31 cellular contexts compared by ENCODE assay signal in the genomic region with DNA sequence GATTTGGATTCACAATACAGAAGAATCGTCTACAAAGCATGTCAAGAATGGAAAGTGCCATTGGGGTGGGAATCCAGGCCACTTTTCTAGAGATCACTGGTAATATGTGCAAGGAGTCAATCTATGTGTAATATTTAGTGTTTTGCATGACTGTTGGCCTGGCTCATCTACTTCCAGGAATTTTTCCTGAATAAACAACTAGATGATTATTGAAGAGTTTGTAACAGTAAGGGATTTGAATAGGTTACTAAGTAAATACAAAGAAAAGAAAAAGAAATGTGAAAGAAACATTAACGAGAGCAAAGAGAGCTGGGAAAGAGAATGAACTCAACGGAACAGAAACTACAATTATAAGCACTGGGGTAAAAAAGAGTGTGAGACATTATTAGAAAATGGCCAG.
"Had no signal": no experiment of that assay in that cellular context is flagged by ENCODE, and none has a peak within 500 bp of the region (broad histone marks: within the 10 kb centered on the region; RNA-seq: fewer than 3 reads in every experiment).

No MANE protein-coding gene starts in this region.

- DNase-seq: activated CD4-positive, alpha-beta memory T cell treated with anti-CD3 and anti-CD28 coated beads, Interleukin-2, amount 10 ng/mL, durations not matched to agents 7 days and 5 days; activated CD4-positive, alpha-beta T cell treated with anti-CD3 and anti-CD28 coated beads for 1 hour; activated CD4-positive, alpha-beta T cell treated with anti-CD3 and anti-CD28 coated beads for 48 hours; activated CD4-positive, CD25-positive, alpha-beta regulatory T cell; activated CD8-positive, alpha-beta memory T cell treated with anti-CD3 and anti-CD28 coated beads for 24 hours; activated CD8-positive, alpha-beta memory T cell treated with anti-CD3 and anti-CD28 coated beads, Interleukin-2, amount 10 ng/mL, durations not matched to agents 7 days and 5 days; activated CD8-positive, alpha-beta memory T cell treated with anti-CD3 and anti-CD28 coated beads, Interleukin-2, amount 50 U/mL, for 48 hours; activated gamma-delta T cell; activated naive CD4-positive, alpha-beta T cell treated with Interleukin-2 at 50 U/mL for 16 hours; activated naive CD8-positive, alpha-beta T cell treated with anti-CD3 and anti-CD28 coated beads, Interleukin-2, amount 10 ng/mL, durations not matched to agents 7 days and 5 days; amygdala; Karpas-422; KBM-7; NCI-H1105; NCI-H1417 treated with DMSO at 0.1 percent for 48 hours; NCI-H187 treated with DMSO at 0.1 percent for 48 hours; NCI-H2081 treated with DMSO at 0.1 percent for 48 hours; NCI-H226; NCI-H446 treated with DMSO at 0.1 percent for 48 hours; NCI-H524; SHP77 treated with DMSO at 0.1 percent for 48 hours; SW 1271; T-helper 1 cell; T-helper 2 cell; T-helper 9 cell had no signal

- H3K27me3 Mint-ChIP-seq: activated CD8-positive, alpha-beta memory T cell treated with anti-CD3 and anti-CD28 coated beads, Interleukin-2, amount 10 ng/mL, durations not matched to agents 7 days and 5 days had no signal

- H3K4me1 ChIP-seq: ascending aorta, SJSA1 had no signal

- H3K36me3 ChIP-seq: ascending aorta, SJSA1 had no signal

- H3K36me3 Mint-ChIP-seq: activated CD8-positive, alpha-beta memory T cell treated with anti-CD3 and anti-CD28 coated beads, Interleukin-2, amount 10 ng/mL, durations not matched to agents 7 days and 5 days; activated naive CD4-positive, alpha-beta T cell treated with anti-CD3 and anti-CD28 coated beads, Interleukin-2, amount 50 U/mL, for 24 hours; activated naive CD8-positive, alpha-beta T cell treated with anti-CD3 and anti-CD28 coated beads, Interleukin-2, amount 10 ng/mL, durations not matched to agents 7 days and 5 days had no signal

- H3K9me3 Mint-ChIP-seq: activated CD4-positive, alpha-beta memory T cell treated with anti-CD3 and anti-CD28 coated beads, Interleukin-2, amount 10 ng/mL, durations not matched to agents 7 days and 5 days; activated naive CD8-positive, alpha-beta T cell treated with anti-CD3 and anti-CD28 coated beads, Interleukin-2, amount 10 ng/mL, durations not matched to agents 7 days and 5 days; activated T-helper 2 cell treated with anti-CD3 and anti-CD28 coated beads, Interferon-gamma antibody, Interleukin-2, Interleukin-4, amounts not matched to agents 10 μg/mL and 5 μg/mL and 100 μg/mL, durations not matched to agents 14 hours and 24 hours and 36 hours had no signal

- ATAC-seq: activated CD8-positive, alpha-beta memory T cell treated with anti-CD3 and anti-CD28 coated beads, Interleukin-2, amount 10 ng/mL, durations not matched to agents 7 days and 5 days; Panc1 had no signal

- H3K9me3 ChIP-seq: ascending aorta had no signal

- H3K27ac ChIP-seq: ascending aorta, SJSA1, VCaP had no signal

- H3K4me1 Mint-ChIP-seq: activated CD4-positive, alpha-beta memory T cell treated with anti-CD3 and anti-CD28 coated beads, Interleukin-2, amount 10 ng/mL, durations not matched to agents 7 days and 5 days; activated CD8-positive, alpha-beta memory T cell treated with anti-CD3 and anti-CD28 coated beads, Interleukin-2, amount 10 ng/mL, durations not matched to agents 7 days and 5 days; activated naive CD4-positive, alpha-beta T cell treated with anti-CD3 and anti-CD28 coated beads, Interleukin-2, amount 50 U/mL, for 24 hours; activated naive CD8-positive, alpha-beta T cell treated with anti-CD3 and anti-CD28 coated beads, Interleukin-2, amount 10 ng/mL, durations not matched to agents 7 days and 5 days had no signal

- H3K4me3 Mint-ChIP-seq: activated CD4-positive, alpha-beta memory T cell treated with anti-CD3 and anti-CD28 coated beads, Interleukin-2, amount 10 ng/mL, durations not matched to agents 7 days and 5 days; activated CD8-positive, alpha-beta memory T cell treated with anti-CD3 and anti-CD28 coated beads, Interleukin-2, amount 10 ng/mL, durations not matched to agents 7 days and 5 days; activated naive CD4-positive, alpha-beta T cell treated with anti-CD3 and anti-CD28 coated beads, Interleukin-2, amount 50 U/mL, for 24 hours; activated naive CD8-positive, alpha-beta T cell treated with anti-CD3 and anti-CD28 coated beads, Interleukin-2, amount 10 ng/mL, durations not matched to agents 7 days and 5 days had no signal

- H3K27me3 ChIP-seq: ascending aorta had no signal

- H3K4me3 ChIP-seq: ascending aorta, SJSA1 had no signal

- H3K27ac Mint-ChIP-seq: activated CD4-positive, alpha-beta memory T cell treated with anti-CD3 and anti-CD28 coated beads, Interleukin-2, amount 10 ng/mL, durations not matched to agents 7 days and 5 days; activated CD8-positive, alpha-beta memory T cell treated with anti-CD3 and anti-CD28 coated beads, Interleukin-2, amount 10 ng/mL, durations not matched to agents 7 days and 5 days; activated naive CD4-positive, alpha-beta T cell treated with anti-CD3 and anti-CD28 coated beads, Interleukin-2, amount 50 U/mL, for 24 hours; activated naive CD8-positive, alpha-beta T cell treated with anti-CD3 and anti-CD28 coated beads, Interleukin-2, amount 10 ng/mL, durations not matched to agents 7 days and 5 days; activated T-helper 2 cell treated with anti-CD3 and anti-CD28 coated beads, Interferon-gamma antibody, Interleukin-2, Interleukin-4, amounts not matched to agents 10 μg/mL and 5 μg/mL and 100 μg/mL, durations not matched to agents 14 hours and 24 hours and 36 hours had no signal
